In the genomic region with DNA sequence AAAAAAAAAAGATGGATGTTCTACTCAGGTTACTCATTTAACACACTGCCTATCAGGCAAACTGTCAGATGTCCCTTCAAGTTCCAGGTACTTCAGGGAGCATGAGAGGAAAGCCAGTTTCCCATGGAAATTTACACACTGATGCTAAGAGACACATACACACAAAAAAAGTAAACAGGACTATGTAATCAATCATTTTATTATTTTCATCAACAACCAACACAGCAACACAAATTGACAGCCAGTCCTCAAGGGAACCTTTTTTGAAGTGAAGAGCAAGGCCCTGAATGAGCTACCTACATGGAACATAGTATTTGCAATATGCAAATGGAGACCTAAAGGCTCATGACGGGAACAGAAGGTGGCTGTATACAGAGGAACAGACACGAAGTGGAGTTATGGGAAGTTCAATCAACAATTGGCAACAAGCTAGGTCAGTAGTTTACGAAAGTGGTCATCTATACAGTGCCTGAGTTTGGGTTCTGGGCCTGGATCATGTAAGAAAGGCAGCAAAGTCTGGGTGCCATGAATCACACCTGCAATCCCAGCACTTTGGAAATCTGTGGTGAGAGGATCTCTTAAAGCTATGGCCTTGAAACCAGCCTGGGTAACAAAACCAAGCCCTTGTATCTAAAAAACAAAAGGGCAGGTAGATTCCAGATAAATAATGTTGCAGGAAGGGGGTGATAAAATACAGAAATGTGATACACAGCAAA, we compare ENCODE assay signal across 11 cellular contexts. TPM values are rescaled to one million over a fixed set of nuclear protein-coding genes. Genes with fewer than 3 reads are reported as not detected.
A peak's percentile ranks its signal among the peaks of the same experiment; 100 is the strongest.
DNase-seq lines count a peak whose midpoint lies in the region; ATAC-seq, FAIRE-seq and TF ChIP-seq lines count a peak whose summit lies in the region.
"Had no signal": no experiment of that assay in that cellular context is flagged by ENCODE, and none has a peak within 500 bp of the region (broad histone marks: within the 10 kb centered on the region; RNA-seq: fewer than 3 reads in every experiment).

No MANE protein-coding gene starts in this region.

- no peaks in the 10 kb centered on the region for H3K9me3 ChIP-seq in CD4-positive, alpha-beta T cell (ENCODE audit: control insufficient read depth, low read length)
- H3K9me3 ChIP-seq in RWPE2 (ENCODE audit: severe bottlenecking) = no peaks in the 10 kb centered on the region
- no peaks in the 10 kb centered on the region for H3K9me3 ChIP-seq in iPS-18a (ENCODE audit: control insufficient read depth, low read depth, low read length)
- no peaks in the 10 kb centered on the region for H3K9me3 ChIP-seq in tibial artery

- ATAC-seq in CD4-positive, alpha-beta T cell (ENCODE audit: poor library complexity) = no peak
- peak; percentile 8; the same call in 2 of the 3 replicates for ATAC-seq in RWPE2 (ENCODE audit: low read depth)
- no peak for ATAC-seq in HG02885 (IDR thresholded peaks at IDR 0.05; ENCODE audit: poor library complexity, unreplicated experiment)
- no peak for ATAC-seq in HG03521 (IDR thresholded peaks at IDR 0.05; ENCODE audit: unreplicated experiment)

- H3K9me3 Mint-ChIP-seq in CD4-positive, alpha-beta T cell = no peaks in the 10 kb centered on the region

- H3K27ac Mint-ChIP-seq in CD4-positive, alpha-beta T cell = peak overlapping the region; percentile 57

- H3K4me3 Mint-ChIP-seq in CD4-positive, alpha-beta T cell = peak overlapping the region; percentile 57

- intact Hi-C loops in CD4-positive, alpha-beta T cell (cut with DNase I, micrococcal nuclease) = no loop called here
- intact Hi-C loops in tibial artery (cut with DNase I; ENCODE audit: low total_unique reads) = no loop called here

- H3K4me1 ChIP-seq in RWPE2 (ENCODE audit: insufficient read depth, poor library complexity, severe bottlenecking) (peaks cover 12% of the 10 kb centered on the region), iPS-18a (ENCODE audit: control insufficient read depth, low read depth, low read length) (peaks cover 6% of the 10 kb centered on the region), tibial artery (peaks cover 0 to 24% (median 22%) of the 10 kb centered on the region in 4 donors)

- FAIRE-seq in GM12892 (lab: Jason Lieb, UNC) = peak; percentile 21

- no peaks in the 10 kb centered on the region for H3K27me3 ChIP-seq in CD4-positive, alpha-beta T cell (ENCODE audit: control insufficient read depth, insufficient read depth, low read length)
- H3K27me3 ChIP-seq in RWPE2 (ENCODE audit: insufficient read depth, poor library complexity, severe bottlenecking) = no peaks in the 10 kb centered on the region
- H3K27me3 ChIP-seq in iPS-18a (ENCODE audit: control insufficient read depth, insufficient read depth, low read length) = no peaks in the 10 kb centered on the region
- no peaks in the 10 kb centered on the region for H3K27me3 ChIP-seq in tibial artery

- peaks cover 56% of the 10 kb centered on the region for H3K4me1 Mint-ChIP-seq in CD4-positive, alpha-beta T cell (ENCODE audit: low read depth)

- no peak for TF ChIP-seq CTCF in CD4-positive, alpha-beta T cell (IDR thresholded peaks at IDR 0.05)
- TF ChIP-seq CTCF in RWPE2 (IDR thresholded peaks at IDR 0.05; ENCODE audit: poor library complexity, severe bottlenecking) (no peak), tibial artery (IDR thresholded peaks at IDR 0.05) (no peak)

- peak; percentile 5; the same call in 1 of the 2 replicates for TF ChIP-seq POLR2A in GM12892 (IDR thresholded peaks at IDR 0.05; ENCODE audit: low read depth, low read length)

- H3K4me3 ChIP-seq in RWPE2 (ENCODE audit: severe bottlenecking) = no peak overlapping the region
- H3K4me3 ChIP-seq in iPS-18a (ENCODE audit: low read length) = peak overlapping the region; percentile 83
- no peak overlapping the region for H3K4me3 ChIP-seq in tibial artery

- no peaks in the 10 kb centered on the region for H3K27me3 Mint-ChIP-seq in CD4-positive, alpha-beta T cell

- no peak for DNase-seq in CD4-positive, alpha-beta T cell
- DNase-seq in GM12892 (ENCODE audit: insufficient read length) = no peak
- no peak for DNase-seq in RWPE2 (ENCODE audit: low spot score)
- no peak for DNase-seq in medulla oblongata (ENCODE audit: extremely low spot score)
- DNase-seq in tibial artery = no peak
- DNase-seq: activated CD4-positive, CD25-positive, alpha-beta regulatory T cell; NCI-H2227 treated with DMSO at 0.1 percent for 48 hours had no signal

- H3K36me3 ChIP-seq in RWPE2 (ENCODE audit: low read depth) (peaks cover 41% of the 10 kb centered on the region), iPS-18a (ENCODE audit: control insufficient read depth, low read depth, low read length) (peaks cover 38% of the 10 kb centered on the region), tibial artery (peaks cover 32 to 34% (median 33%) of the 10 kb centered on the region in 3 donors)

- H3K27ac ChIP-seq in CD4-positive, alpha-beta T cell (ENCODE audit: low read depth, low read length) = peak overlapping the region; percentile 26
- peak overlapping the region; percentile 84 for H3K27ac ChIP-seq in RWPE2 (ENCODE audit: poor library complexity, severe bottlenecking)
- no peak overlapping the region for H3K27ac ChIP-seq in iPS-18a (ENCODE audit: low read length)
- H3K27ac ChIP-seq in tibial artery = no peak overlapping the region

- H3K9ac ChIP-seq in iPS-18a (ENCODE audit: low read length) = peak overlapping the region; percentile 98

- POLR2A ChIA-PET in CD4-positive, alpha-beta T cell (lab: Charles Lee) = interaction anchor here (1.0 to 9.4 kb wide), 8 partner anchors 10 to 260 kb away, joined by 3 to 599 read pairs (median 4); a partner anchor contains a TSS

- H3K36me3 Mint-ChIP-seq in CD4-positive, alpha-beta T cell (ENCODE audit: low read depth) = peaks cover 48% of the 10 kb centered on the region

- CTCF ChIA-PET in CD4-positive, alpha-beta T cell (lab: Charles Lee) = interaction anchor here (0.7 to 3.3 kb wide), 2 partner anchors 13 to 65 kb away, joined by 3 to 13 read pairs; a partner anchor contains a TSS

RNA-seq across cellular contexts. Expression of a gene that starts 12.6 kb away (rescaled TPM):
- total RNA-seq in CD4-positive, alpha-beta T cell = 100 to 1,000 TPM; 289 to 297 TPM
- polyA plus RNA-seq in GM12892 (2012; ENCODE audit: missing spikeins) = 51.3 TPM

RNA-seq across cellular contexts. Expression of a gene that starts 19.3 kb away (rescaled TPM):
- under 1 TPM in 1 of 2 experiments, not detected in 1; 0.59 TPM for total RNA-seq in CD4-positive, alpha-beta T cell
- polyA plus RNA-seq in GM12892 (2012; ENCODE audit: missing spikeins) = not detected
- total RNA-seq: osteocyte had no signal

RNA-seq across cellular contexts. Expression of a gene that starts 20.1 kb away (rescaled TPM):
- total RNA-seq in CD4-positive, alpha-beta T cell = 100 to 1,000 TPM in 1 of 2 experiments, 10 to 100 TPM in 1; 93.1 to 104 TPM
- polyA plus RNA-seq in GM12892 (2012; ENCODE audit: missing spikeins) = 23.9 TPM

RNA-seq across cellular contexts. Expression of a gene that starts 28.7 kb away (rescaled TPM):
- total RNA-seq in CD4-positive, alpha-beta T cell = 100 to 1,000 TPM; 231 to 234 TPM
- 90.4 TPM for polyA plus RNA-seq in GM12892 (2012; ENCODE audit: missing spikeins)

RNA-seq across cellular contexts. Expression of a gene that starts 46.7 kb away (rescaled TPM):
- 100 to 1,000 TPM; 343 to 358 TPM for total RNA-seq in CD4-positive, alpha-beta T cell
- 51.3 TPM for polyA plus RNA-seq in GM12892 (2012; ENCODE audit: missing spikeins)

Comparison
In these comparisons a context has a peak if more than half of its experiments do, and no peak if none do; other contexts are left out.
1. H3K27ac ChIP-seq: peak in CD4-positive, alpha-beta T cell (single experiment) and RWPE2 (single experiment); none in iPS-18a (single experiment) and tibial artery (0 of 2).